ENCODE assay signal across 17 cellular contexts in the genomic region with DNA sequence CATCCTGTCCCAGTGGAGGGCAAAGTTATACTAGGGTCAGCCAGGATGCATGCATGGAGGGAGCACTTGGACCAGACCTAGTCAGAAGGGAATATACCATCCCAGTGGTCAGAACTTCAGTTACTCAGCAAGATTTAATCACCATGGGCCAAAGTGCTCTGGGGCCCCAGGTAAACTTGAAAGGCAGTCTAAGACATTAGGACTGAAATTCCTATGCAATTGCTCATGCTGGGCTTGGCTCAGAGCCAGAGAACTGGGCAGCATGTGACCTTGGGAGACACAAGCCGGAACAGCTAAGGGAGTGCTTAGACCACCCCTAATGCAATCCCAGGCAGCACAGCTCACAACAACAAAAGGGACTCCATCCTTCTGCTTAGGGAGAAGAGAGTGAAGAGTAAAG.
DNase-seq lines count a peak whose midpoint lies in the region; ATAC-seq, FAIRE-seq and TF ChIP-seq lines count a peak whose summit lies in the region.
"Had no signal": no experiment of that assay in that cellular context is flagged by ENCODE, and none has a peak within 500 bp of the region (broad histone marks: within the 10 kb centered on the region; RNA-seq: fewer than 3 reads in every experiment).

No MANE protein-coding gene starts in this region.

- no TSS peak for BruUV-seq in K562 (replicated peaks; lab: Mats Ljungman, UMichigan)

- WGBS in K562 (ENCODE audit: insufficient coverage, low coverage, missing lambda C conversion rate), result 0% methylated on average over 1 of the region's 1 CpG
- WGBS in esophagus squamous epithelium, 2 donors, result 25% methylated on average over 1 of the region's 1 CpG; no CpG with 5 or more reads in 1 of the 2 donors

- TF ChIP-seq CTCF in K562 (IDR thresholded peaks at IDR 0.05 in 2 of 3, conservative IDR thresholded peaks at IDR 0.05 in 1 of 3; ENCODE audit: insufficient read depth in 2 of 3, low read depth in 1 of 3, low read length in 3 of 3) (no peak), esophagus squamous epithelium (IDR thresholded peaks at IDR 0.05) (no peak), vagina (IDR thresholded peaks at IDR 0.05) (no peak)

- no peak overlapping the region for H3K4me2 ChIP-seq in K562 (ENCODE audit: insufficient read depth, low read length)

- in situ Hi-C loops in K562 (cut with MboI), result no loop called here

- peak; percentile 3 for DNase-seq in EH (ENCODE audit: low read depth)
- DNase-seq in LHCN-M2 (ENCODE audit: low read depth), result peak; percentile 0
- DNase-seq in K562 (ENCODE audit: extremely low read depth in 1 of 4, low spot score in 3 of 4), result no peak
- peak; percentile 20 for DNase-seq in kidney glomerular epithelial cell (lab: John Stamatoyannopoulos, UW)
- no peak for DNase-seq in DMS153 treated with DMSO at 0.1 percent for 48 hours (lab: John Stamatoyannopoulos, UW; ENCODE audit: unreplicated experiment)
- DNase-seq in left cardiac atrium, result no peak
- DNase-seq in esophagus squamous epithelium (lab: John Stamatoyannopoulos, UW), result no peak
- no peak for DNase-seq in vagina (ENCODE audit: extremely low spot score in 2 of 2)
- DNase-seq: activated T-cell treated with anti-CD3 and anti-CD28 coated beads for 4 hours; central memory CD4-positive, alpha-beta T cell; effector CD8-positive, alpha-beta T cell; MV-4-11; NCI-H2081 treated with DMSO at 0.1 percent for 48 hours; stimulated activated naive CD8-positive, alpha-beta T cell treated with anti-CD3 and anti-CD28 coated beads, Interleukin-15, amount 100 ng/mL, for 72 hours had no signal

- TF ChIP-seq EP300 in K562 (IDR thresholded peaks at IDR 0.05; ENCODE audit: low read length), result no peak

- POLR2A ChIA-PET in K562 (lab: Yijun Ruan, JAX), result no interaction called here

- no peak for TF ChIP-seq RAD21 in K562 (CRISPR knock-in tag; conservative IDR thresholded peaks at IDR 0.05 in 1 of 2, IDR thresholded peaks at IDR 0.05 in 1 of 2)

- H3K9ac ChIP-seq in K562 (ENCODE audit: insufficient read depth in 1 of 2, low read depth in 2 of 2, low read length in 2 of 2), result no peak overlapping the region

- H4K20me1 ChIP-seq in K562 (replicated peaks; ENCODE audit: control insufficient read depth, insufficient read depth, low read length), result no peaks in the 10 kb centered on the region

- no peaks in the 10 kb centered on the region for H3K9me1 ChIP-seq in K562 (ENCODE audit: control insufficient read depth, insufficient read depth, low read length)

- no peak for ATAC-seq in K562
- ATAC-seq in left cardiac atrium, result no peak
- ATAC-seq: natural killer cell treated with Interleukin-12 subunit alpha and Interleukin-12 subunit beta and Interleukin-15 and Interleukin-18, amount 100 ng/mL, for 72 hours; psoas muscle; Right ventricle myocardium inferior; stimulated activated naive CD8-positive, alpha-beta T cell treated with anti-CD3 and anti-CD28 coated beads, Interleukin-15, amount 100 ng/mL, for 72 hours had no signal

- H3K27ac ChIP-seq in K562 (ENCODE audit: extremely low read depth, low read depth, low read length) (no peak overlapping the region), esophagus squamous epithelium (no peak overlapping the region), vagina (no peak overlapping the region)
- H3K27ac ChIP-seq: psoas muscle had no signal

- TF ChIP-seq POLR2A in K562 (conservative IDR thresholded peaks at IDR 0.05) (no peak), esophagus squamous epithelium (IDR thresholded peaks at IDR 0.05) (no peak), vagina (IDR thresholded peaks at IDR 0.05) (no peak)

- intact Hi-C loops in K562 (cut with micrococcal nuclease) (no loop called here), left cardiac atrium (cut with DNase I) (no loop called here), esophagus squamous epithelium (cut with DNase I) (no loop called here), vagina (cut with DNase I) (no loop called here)

- H3K79me2 ChIP-seq in K562 (ENCODE audit: control insufficient read depth, insufficient read depth, low read length), result no peaks in the 10 kb centered on the region

- H2AFZ ChIP-seq in K562 (ENCODE audit: low read depth, low read length), result no peak overlapping the region

- H3K4me1 ChIP-seq in K562 (replicated peaks in 1 of 2; ENCODE audit: control insufficient read depth in 2 of 2, insufficient read depth in 2 of 2, low read length in 2 of 2) (no peaks in the 10 kb centered on the region), esophagus squamous epithelium (no peaks in the 10 kb centered on the region), vagina (no peaks in the 10 kb centered on the region)
- H3K4me1 ChIP-seq: psoas muscle had no signal

- H3K27me3 ChIP-seq in K562 (ENCODE audit: control insufficient read depth in 2 of 2, insufficient read depth in 2 of 2, low read length in 2 of 2) (no peaks in the 10 kb centered on the region), esophagus squamous epithelium (no peaks in the 10 kb centered on the region), vagina (no peaks in the 10 kb centered on the region)

- H3K9me3 ChIP-seq in K562 (replicated peaks; ENCODE audit: control insufficient read depth, insufficient read depth, low read depth, low read length), result peaks cover 1% of the 10 kb centered on the region; the same call in 1 of the 2 replicates
- peaks cover 0 to 8% (median 0%) of the 10 kb centered on the region in 3 donors for H3K9me3 ChIP-seq in esophagus squamous epithelium
- H3K9me3 ChIP-seq in vagina, result no peaks in the 10 kb centered on the region
- H3K9me3 ChIP-seq: psoas muscle had no signal

- CTCF ChIA-PET in K562 (lab: Yijun Ruan, JAX; ENCODE audit: low intra/inter-chr PET ratio), result no interaction called here

- no peaks in the 10 kb centered on the region for H3K36me3 ChIP-seq in K562 (ENCODE audit: control insufficient read depth, insufficient read depth, low read length)
- no peaks in the 10 kb centered on the region for H3K36me3 ChIP-seq in esophagus squamous epithelium
- H3K36me3 ChIP-seq in vagina, result no peaks in the 10 kb centered on the region

- FAIRE-seq in K562 (lab: Jason Lieb, UNC), result no peak

- H3K4me3 ChIP-seq in K562 (no peak overlapping the region), esophagus squamous epithelium (no peak overlapping the region), vagina (no peak overlapping the region)
- H3K4me3 ChIP-seq: psoas muscle had no signal

TF ChIP-seq in K562, 482 proteins besides CTCF, POLR2A, EP300 and RAD21:
- TF ChIP-seq PCBP1 (IDR thresholded peaks at IDR 0.05; ENCODE audit: low read depth, low read length, poor library complexity, severe bottlenecking) (no peak), BHLHE40 (IDR thresholded peaks at IDR 0.05; ENCODE audit: low read length) (no peak), NFIC (IDR thresholded peaks at IDR 0.05) (peak; percentile 54), MTA2 (IDR thresholded peaks at IDR 0.05; ENCODE audit: low read depth) (no peak), ZKSCAN3 (CRISPR knock-in tag; IDR thresholded peaks at IDR 0.05) (no peak)
TF ChIP-seq in K562: peak in this region for 1.

Comparison
In these comparisons a context has a peak if more than half of its experiments do, and no peak if none do; other contexts are left out.
1. DNase-seq: peak in EH (single experiment), LHCN-M2 (single experiment) and kidney glomerular epithelial cell (single experiment); none in K562 (0 of 4), DMS153 treated with DMSO at 0.1 percent for 48 hours (single experiment), left cardiac atrium (single experiment), esophagus squamous epithelium (single experiment) and vagina (0 of 2).